23 cellular contexts compared by ENCODE assay signal in genomic region chr3:171935261-171936123, GRCh38.
DNase-seq lines count a peak whose midpoint lies in the region; ATAC-seq and TF ChIP-seq lines count a peak whose summit lies in the region.
"Had no signal": no experiment of that assay in that cellular context is flagged by ENCODE, and none has a peak within 500 bp of the region (broad histone marks: within the 10 kb centered on the region; RNA-seq: fewer than 3 reads in every experiment).

No MANE protein-coding gene starts in this region.

- DNase-seq in CD14-positive monocyte (ENCODE audit: low spot score): no peak
- peak; percentile 40 for DNase-seq in NB4 (ENCODE audit: low read depth)
- peak; percentile 62 for DNase-seq in endodermal cell
- DNase-seq in neural progenitor cell (ENCODE audit: low spot score): no peak
- no peak for DNase-seq in DMS53 (lab: John Stamatoyannopoulos, UW)
- no peak for DNase-seq in stimulated activated CD8-positive, alpha-beta memory T cell treated with anti-CD3 and anti-CD28 coated beads, Interleukin-4, amount 100 ng/mL, for 48 hours
- DNase-seq: activated CD4-positive, alpha-beta memory T cell treated with anti-CD3 and anti-CD28 coated beads for 36 hours; activated CD4-positive, CD25-positive, alpha-beta regulatory T cell; activated effector memory CD4-positive, alpha-beta T cell treated with anti-CD3 and anti-CD28 coated beads, Interleukin-2, amount 50 U/mL, for 16 hours; activated T-cell treated with anti-CD3 and anti-CD28 coated beads for 4 hours; effector memory CD8-positive, alpha-beta T cell; NCI-H1105; NCI-H2081; pancreas; right cardiac atrium; T-helper 2 cell had no signal

- ATAC-seq in HG02571 (IDR thresholded peaks at IDR 0.05; ENCODE audit: unreplicated experiment) (no peak), HG02642 (IDR thresholded peaks at IDR 0.05; ENCODE audit: poor library complexity, unreplicated experiment) (no peak)
- ATAC-seq: effector memory CD8-positive, alpha-beta T cell had no signal

- H3K36me3 ChIP-seq in endodermal cell (ENCODE audit: control insufficient read depth, insufficient read depth, low read length) (no peaks in the 10 kb centered on the region), neural progenitor cell (no peaks in the 10 kb centered on the region)
- H3K36me3 ChIP-seq: breast epithelium, pancreas had no signal

- H3K4me3 Mint-ChIP-seq in CD14-positive monocyte (no peak overlapping the region), endodermal cell (no peak overlapping the region), neural progenitor cell (no peak overlapping the region)
- H3K4me3 Mint-ChIP-seq: activated CD4-positive, alpha-beta memory T cell treated with anti-CD3 and anti-CD28 coated beads for 36 hours; effector memory CD8-positive, alpha-beta T cell had no signal

- H3K9me3 Mint-ChIP-seq in CD14-positive monocyte (peaks cover 0 to 5% (median 0%) of the 10 kb centered on the region in 7 donors), endodermal cell (no peaks in the 10 kb centered on the region), neural progenitor cell (peaks cover 3% of the 10 kb centered on the region)
- H3K9me3 Mint-ChIP-seq: activated CD4-positive, alpha-beta memory T cell treated with anti-CD3 and anti-CD28 coated beads for 36 hours; effector memory CD8-positive, alpha-beta T cell had no signal

- 56 to 65% methylated on average over 4 to 6 of the region's 7 CpGs for WGBS in endodermal cell (ENCODE audit: insufficient coverage in 1 of 2, insufficient read length in 1 of 2), 2 experiments

- no peaks in the 10 kb centered on the region for H4K20me1 ChIP-seq in neural progenitor cell (ENCODE audit: low read depth)

- H3F3A ChIP-seq in neural progenitor cell (ENCODE audit: low read depth): no peaks in the 10 kb centered on the region

- H3K27ac ChIP-seq in endodermal cell (ENCODE audit: low read depth, low read length): no peak overlapping the region
- no peak overlapping the region for H3K27ac ChIP-seq in neural progenitor cell
- H3K27ac ChIP-seq: breast epithelium, C4-2B, KMS-11, RWPE1, SK-N-MC had no signal

- intact Hi-C loops in CD14-positive monocyte (cut with micrococcal nuclease): loop anchor here (5.0 to 10.0 kb wide), 3 partner anchors 42 to 102 kb away; partner anchors contain the start of gene FNDC3B (in 2 of the 2)

- peaks cover 14% of the 10 kb centered on the region for H3K4me1 ChIP-seq in endodermal cell (ENCODE audit: control insufficient read depth, insufficient read depth, low read length)
- no peaks in the 10 kb centered on the region for H3K4me1 ChIP-seq in neural progenitor cell
- H3K4me1 ChIP-seq: breast epithelium had no signal

- no peak overlapping the region for H3K4me3 ChIP-seq in NB4 (ENCODE audit: low read depth, low read length)
- no peak overlapping the region for H3K4me3 ChIP-seq in endodermal cell (ENCODE audit: low read length)
- no peak overlapping the region for H3K4me3 ChIP-seq in neural progenitor cell
- H3K4me3 ChIP-seq: breast epithelium, pancreas, SK-N-MC had no signal

- H3K27me3 Mint-ChIP-seq in CD14-positive monocyte (ENCODE audit: low read depth in 3 of 3): no peaks in the 10 kb centered on the region
- no peaks in the 10 kb centered on the region for H3K27me3 Mint-ChIP-seq in endodermal cell (ENCODE audit: insufficient read depth)
- H3K27me3 Mint-ChIP-seq in neural progenitor cell (ENCODE audit: insufficient read depth, low read depth): peaks cover 3% of the 10 kb centered on the region

- H3K4me2 ChIP-seq in neural progenitor cell: no peak overlapping the region
- H3K4me2 ChIP-seq: KMS-11 had no signal

- H3K27me3 ChIP-seq in endodermal cell (ENCODE audit: control insufficient read depth, insufficient read depth, low read length, poor library complexity, severe bottlenecking) (no peaks in the 10 kb centered on the region), neural progenitor cell (no peaks in the 10 kb centered on the region)
- H3K27me3 ChIP-seq: breast epithelium, pancreas had no signal

- no peaks in the 10 kb centered on the region for H3K79me2 ChIP-seq in neural progenitor cell (ENCODE audit: low read depth)

- H3K4me1 Mint-ChIP-seq in CD14-positive monocyte: peaks cover 45% of the 10 kb centered on the region
- peaks cover 53% of the 10 kb centered on the region for H3K4me1 Mint-ChIP-seq in endodermal cell
- peaks cover 29% of the 10 kb centered on the region for H3K4me1 Mint-ChIP-seq in neural progenitor cell

- peak overlapping the region; percentile 85 to 94 (median 93) for H3K27ac Mint-ChIP-seq in CD14-positive monocyte
- peak overlapping the region; percentile 52 for H3K27ac Mint-ChIP-seq in endodermal cell
- no peak overlapping the region for H3K27ac Mint-ChIP-seq in neural progenitor cell
- H3K27ac Mint-ChIP-seq: activated CD4-positive, alpha-beta memory T cell treated with anti-CD3 and anti-CD28 coated beads for 36 hours; effector memory CD8-positive, alpha-beta T cell had no signal

- no peak for TF ChIP-seq POLR2A in NB4 (IDR thresholded peaks at IDR 0.05; ENCODE audit: extremely low read depth, insufficient read length)

- H3K9me3 ChIP-seq in endodermal cell (ENCODE audit: control insufficient read depth, low read length) (peaks cover 6% of the 10 kb centered on the region), neural progenitor cell (ENCODE audit: low read depth) (no peaks in the 10 kb centered on the region)
- H3K9me3 ChIP-seq: breast epithelium, pancreas had no signal

- TF ChIP-seq CTCF in CD14-positive monocyte (IDR thresholded peaks at IDR 0.05): no peak
- TF ChIP-seq CTCF in NB4 (IDR thresholded peaks at IDR 0.05; ENCODE audit: low read depth, low read length): no peak
- no peak for TF ChIP-seq CTCF in endodermal cell (conservative IDR thresholded peaks at IDR 0.05)
- no peak for TF ChIP-seq CTCF in neural progenitor cell (IDR thresholded peaks at IDR 0.05)

- peak overlapping the region; percentile 51 for H2AFZ ChIP-seq in neural progenitor cell (replicated peaks)

- no peak overlapping the region for H3K9ac ChIP-seq in endodermal cell (ENCODE audit: extremely low read depth, low read length, poor library complexity, severe bottlenecking)
- no peak overlapping the region for H3K9ac ChIP-seq in neural progenitor cell
- H3K9ac ChIP-seq: KMS-11 had no signal

- H3K36me3 Mint-ChIP-seq in CD14-positive monocyte (no peaks in the 10 kb centered on the region), endodermal cell (ENCODE audit: low read depth) (no peaks in the 10 kb centered on the region), neural progenitor cell (no peaks in the 10 kb centered on the region)
- H3K36me3 Mint-ChIP-seq: activated CD4-positive, alpha-beta memory T cell treated with anti-CD3 and anti-CD28 coated beads for 36 hours had no signal

Comparison
In these comparisons a context has a peak if more than half of its experiments do, and no peak if none do; other contexts are left out.
1. DNase-seq: peak in NB4 (single experiment) and endodermal cell (single experiment); none in CD14-positive monocyte (single experiment), neural progenitor cell (single experiment), DMS53 (single experiment) and stimulated activated CD8-positive, alpha-beta memory T cell treated with anti-CD3 and anti-CD28 coated beads, Interleukin-4, amount 100 ng/mL, for 48 hours (single experiment).